27 cellular contexts compared by ENCODE assay signal in genomic region chr2:89780318-89780717, GRCh38.
"Had no signal": no experiment of that assay in that cellular context is flagged by ENCODE, and none has a peak within 500 bp of the region (broad histone marks: within the 10 kb centered on the region; RNA-seq: fewer than 3 reads in every experiment).

No MANE protein-coding gene starts in this region.

- H3K27me3 ChIP-seq: neural progenitor cell, ovary, spleen, stomach, thyroid gland, tibial nerve, upper lobe of left lung, vagina had no signal

- H3K4me1 ChIP-seq: neural progenitor cell, parathyroid adenoma, psoas muscle, spleen, stomach, thyroid gland, tibial nerve, upper lobe of left lung, vagina had no signal

- H3K4me2 ChIP-seq: neural progenitor cell, smooth muscle cell had no signal

- H3K27ac ChIP-seq: neural progenitor cell, ovary, parathyroid adenoma, psoas muscle, skin epidermis, spleen, stomach, thoracic aorta, thyroid gland, tibial nerve, upper lobe of left lung, vagina had no signal

- H3K79me2 ChIP-seq: parathyroid adenoma had no signal

- H3K4me3 ChIP-seq: ovary, psoas muscle, skin epidermis, smooth muscle cell, spleen, stomach, thoracic aorta, thyroid gland, tibial nerve, upper lobe of left lung, vagina had no signal

- H3K36me3 ChIP-seq: neural progenitor cell, ovary, spleen, stomach, thoracic aorta, thyroid gland, tibial nerve, upper lobe of left lung, vagina had no signal

- FAIRE-seq: urothelium cell line had no signal

- ATAC-seq: natural killer cell; psoas muscle; right cardiac atrium; sciatic nerve; stimulated activated memory B cell treated with anti-CD40 and anti-IgM and Interleukin-4, amounts not matched to agents 10 μg/mL and 1 μg/mL and 100 μg/mL, for 72 hours had no signal

- H2AFZ ChIP-seq: neural progenitor cell, parathyroid adenoma had no signal

- DNase-seq: natural killer cell; occipital lobe; ovary; posterior cingulate gyrus; psoas muscle; right cardiac atrium; spleen; stimulated activated CD4-positive, alpha-beta T cell treated with anti-CD3 and anti-CD28 coated beads, Interleukin-12 subunit alpha, Interleukin-12 subunit beta, amount 100 ng/mL, for 4 hours; stimulated activated CD4-positive, alpha-beta T cell treated with anti-CD3 and anti-CD28 coated beads, Interleukin-1b, Interleukin-23, amount 100 ng/mL, for 48 hours; stimulated activated CD4-positive, alpha-beta T cell treated with anti-CD3 and anti-CD28 coated beads, Interleukin-4, amount 100 ng/mL, for 1 hour; stimulated activated CD4-positive, alpha-beta T cell treated with anti-CD3 and anti-CD28 coated beads, Interleukin-4, amount 100 ng/mL, for 4 hours; stimulated activated CD8-positive, alpha-beta memory T cell treated with anti-CD3 and anti-CD28 coated beads, Interleukin-4, amount 100 ng/mL, for 48 hours; stimulated activated naive CD4-positive, alpha-beta T cell; stomach; thyroid gland; trophoblast cell; upper lobe of left lung had no signal

- H3K9ac ChIP-seq: neural progenitor cell, parathyroid adenoma had no signal
